3 cellular contexts compared by ENCODE assay signal in the genomic region with DNA sequence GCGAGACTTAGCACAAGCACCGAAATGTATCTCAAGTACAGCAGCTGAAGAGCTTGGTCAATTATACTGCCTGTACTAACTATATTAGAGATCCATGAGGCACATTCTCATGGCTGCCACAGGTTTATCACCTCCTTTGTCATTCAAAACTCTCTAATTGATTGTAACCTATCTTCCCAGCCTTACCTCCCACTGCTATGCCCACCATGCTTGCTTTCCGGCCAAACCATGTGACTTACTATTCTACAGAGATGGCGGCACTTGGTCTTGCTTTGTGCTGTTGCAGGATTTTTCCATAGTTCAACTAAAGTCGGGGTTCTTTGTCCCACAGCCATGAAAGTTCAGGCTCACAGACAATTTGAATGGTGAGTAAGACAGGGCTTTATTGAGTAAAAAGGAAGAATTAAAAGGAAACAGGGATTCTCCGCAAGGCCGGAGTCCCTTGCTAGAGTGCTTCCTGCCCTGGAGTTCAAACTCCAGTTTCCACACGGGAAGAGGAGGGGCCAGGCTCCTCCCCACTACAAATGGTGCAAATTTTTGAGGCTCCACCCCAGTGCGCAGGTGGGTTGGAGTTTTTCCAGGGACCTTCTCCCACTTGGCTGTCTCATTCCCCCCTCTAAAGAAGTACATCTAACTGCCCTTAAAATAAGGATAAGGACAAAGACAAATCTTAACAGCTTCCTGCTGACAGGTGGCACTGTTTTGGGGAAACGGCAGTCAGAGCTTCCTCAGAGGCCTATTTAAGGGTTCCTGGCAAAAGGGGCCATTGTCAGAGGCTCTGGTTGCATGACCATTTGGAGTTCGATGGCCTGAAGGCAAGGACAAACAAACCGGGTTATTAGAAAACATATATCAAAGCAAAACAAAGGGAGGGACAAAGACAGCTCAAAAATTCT.
TF ChIP-seq lines count a peak whose summit lies in the region.

No MANE protein-coding gene starts in this region.

TF ChIP-seq in GM23338, 12 proteins besides CTCF, POLR2A, EP300 and RAD21 (continues in another document):
- TF ChIP-seq JUNB (IDR thresholded peaks at IDR 0.05; ENCODE audit: unreplicated experiment) (no peak), POLR2AphosphoS5 (IDR thresholded peaks at IDR 0.05; ENCODE audit: low read depth) (no peak), CREB1 (CRISPR knock-in tag; IDR thresholded peaks at IDR 0.05; ENCODE audit: low read depth) (no peak)
- TF ChIP-seq, protein P1, sequence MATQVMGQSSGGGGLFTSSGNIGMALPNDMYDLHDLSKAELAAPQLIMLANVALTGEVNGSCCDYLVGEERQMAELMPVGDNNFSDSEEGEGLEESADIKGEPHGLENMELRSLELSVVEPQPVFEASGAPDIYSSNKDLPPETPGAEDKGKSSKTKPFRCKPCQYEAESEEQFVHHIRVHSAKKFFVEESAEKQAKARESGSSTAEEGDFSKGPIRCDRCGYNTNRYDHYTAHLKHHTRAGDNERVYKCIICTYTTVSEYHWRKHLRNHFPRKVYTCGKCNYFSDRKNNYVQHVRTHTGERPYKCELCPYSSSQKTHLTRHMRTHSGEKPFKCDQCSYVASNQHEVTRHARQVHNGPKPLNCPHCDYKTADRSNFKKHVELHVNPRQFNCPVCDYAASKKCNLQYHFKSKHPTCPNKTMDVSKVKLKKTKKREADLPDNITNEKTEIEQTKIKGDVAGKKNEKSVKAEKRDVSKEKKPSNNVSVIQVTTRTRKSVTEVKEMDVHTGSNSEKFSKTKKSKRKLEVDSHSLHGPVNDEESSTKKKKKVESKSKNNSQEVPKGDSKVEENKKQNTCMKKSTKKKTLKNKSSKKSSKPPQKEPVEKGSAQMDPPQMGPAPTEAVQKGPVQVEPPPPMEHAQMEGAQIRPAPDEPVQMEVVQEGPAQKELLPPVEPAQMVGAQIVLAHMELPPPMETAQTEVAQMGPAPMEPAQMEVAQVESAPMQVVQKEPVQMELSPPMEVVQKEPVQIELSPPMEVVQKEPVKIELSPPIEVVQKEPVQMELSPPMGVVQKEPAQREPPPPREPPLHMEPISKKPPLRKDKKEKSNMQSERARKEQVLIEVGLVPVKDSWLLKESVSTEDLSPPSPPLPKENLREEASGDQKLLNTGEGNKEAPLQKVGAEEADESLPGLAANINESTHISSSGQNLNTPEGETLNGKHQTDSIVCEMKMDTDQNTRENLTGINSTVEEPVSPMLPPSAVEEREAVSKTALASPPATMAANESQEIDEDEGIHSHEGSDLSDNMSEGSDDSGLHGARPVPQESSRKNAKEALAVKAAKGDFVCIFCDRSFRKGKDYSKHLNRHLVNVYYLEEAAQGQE (IDR thresholded peaks at IDR 0.05; ENCODE audit: unreplicated experiment): no peak

TF ChIP-seq in WTC11, 78 proteins besides CTCF, POLR2A, EP300 and RAD21:
- no peak for TF ChIP-seq PREB (CRISPR knock-in tag; IDR thresholded peaks at IDR 0.05; ENCODE audit: borderline replicate concordance)
- TF ChIP-seq OVOL2 (CRISPR knock-in tag; IDR thresholded peaks at IDR 0.05; ENCODE audit: borderline replicate concordance): no peak
- no peak for TF ChIP-seq ZSCAN18 (CRISPR knock-in tag; IDR thresholded peaks at IDR 0.05)
- TF ChIP-seq ZNF396 (CRISPR knock-in tag; IDR thresholded peaks at IDR 0.05; ENCODE audit: borderline replicate concordance): no peak
- no peak for TF ChIP-seq ATF1 (CRISPR knock-in tag; IDR thresholded peaks at IDR 0.05)
- TF ChIP-seq, protein P2, sequence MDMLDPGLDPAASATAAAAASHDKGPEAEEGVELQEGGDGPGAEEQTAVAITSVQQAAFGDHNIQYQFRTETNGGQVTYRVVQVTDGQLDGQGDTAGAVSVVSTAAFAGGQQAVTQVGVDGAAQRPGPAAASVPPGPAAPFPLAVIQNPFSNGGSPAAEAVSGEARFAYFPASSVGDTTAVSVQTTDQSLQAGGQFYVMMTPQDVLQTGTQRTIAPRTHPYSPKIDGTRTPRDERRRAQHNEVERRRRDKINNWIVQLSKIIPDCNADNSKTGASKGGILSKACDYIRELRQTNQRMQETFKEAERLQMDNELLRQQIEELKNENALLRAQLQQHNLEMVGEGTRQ (CRISPR knock-in tag; IDR thresholded peaks at IDR 0.05): peak; percentile 61

TF ChIP-seq in HepG2, 621 proteins besides CTCF, POLR2A, EP300 and RAD21:
- TF ChIP-seq ZNF280D (CRISPR knock-in tag; IDR thresholded peaks at IDR 0.05) (no peak), TOE1 (CRISPR knock-in tag; IDR thresholded peaks at IDR 0.05) (no peak), ZNF484 (CRISPR knock-in tag; IDR thresholded peaks at IDR 0.05; ENCODE audit: borderline replicate concordance, low read depth) (no peak), GABPB1 (CRISPR knock-in tag; IDR thresholded peaks at IDR 0.05) (0 out of 2 replicates have a peak, but pooled peaks have one; percentile 16), STAT5B (CRISPR knock-in tag; IDR thresholded peaks at IDR 0.05) (no peak)
- TF ChIP-seq, protein P3, sequence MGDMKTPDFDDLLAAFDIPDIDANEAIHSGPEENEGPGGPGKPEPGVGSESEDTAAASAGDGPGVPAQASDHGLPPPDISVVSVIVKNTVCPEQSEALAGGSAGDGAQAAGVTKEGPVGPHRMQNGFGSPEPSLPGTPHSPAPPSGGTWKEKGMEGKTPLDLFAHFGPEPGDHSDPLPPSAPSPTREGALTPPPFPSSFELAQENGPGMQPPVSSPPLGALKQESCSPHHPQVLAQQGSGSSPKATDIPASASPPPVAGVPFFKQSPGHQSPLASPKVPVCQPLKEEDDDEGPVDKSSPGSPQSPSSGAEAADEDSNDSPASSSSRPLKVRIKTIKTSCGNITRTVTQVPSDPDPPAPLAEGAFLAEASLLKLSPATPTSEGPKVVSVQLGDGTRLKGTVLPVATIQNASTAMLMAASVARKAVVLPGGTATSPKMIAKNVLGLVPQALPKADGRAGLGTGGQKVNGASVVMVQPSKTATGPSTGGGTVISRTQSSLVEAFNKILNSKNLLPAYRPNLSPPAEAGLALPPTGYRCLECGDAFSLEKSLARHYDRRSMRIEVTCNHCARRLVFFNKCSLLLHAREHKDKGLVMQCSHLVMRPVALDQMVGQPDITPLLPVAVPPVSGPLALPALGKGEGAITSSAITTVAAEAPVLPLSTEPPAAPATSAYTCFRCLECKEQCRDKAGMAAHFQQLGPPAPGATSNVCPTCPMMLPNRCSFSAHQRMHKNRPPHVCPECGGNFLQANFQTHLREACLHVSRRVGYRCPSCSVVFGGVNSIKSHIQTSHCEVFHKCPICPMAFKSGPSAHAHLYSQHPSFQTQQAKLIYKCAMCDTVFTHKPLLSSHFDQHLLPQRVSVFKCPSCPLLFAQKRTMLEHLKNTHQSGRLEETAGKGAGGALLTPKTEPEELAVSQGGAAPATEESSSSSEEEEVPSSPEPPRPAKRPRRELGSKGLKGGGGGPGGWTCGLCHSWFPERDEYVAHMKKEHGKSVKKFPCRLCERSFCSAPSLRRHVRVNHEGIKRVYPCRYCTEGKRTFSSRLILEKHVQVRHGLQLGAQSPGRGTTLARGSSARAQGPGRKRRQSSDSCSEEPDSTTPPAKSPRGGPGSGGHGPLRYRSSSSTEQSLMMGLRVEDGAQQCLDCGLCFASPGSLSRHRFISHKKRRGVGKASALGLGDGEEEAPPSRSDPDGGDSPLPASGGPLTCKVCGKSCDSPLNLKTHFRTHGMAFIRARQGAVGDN (CRISPR knock-in tag; IDR thresholded peaks at IDR 0.05): no peak
- TF ChIP-seq, protein P4, sequence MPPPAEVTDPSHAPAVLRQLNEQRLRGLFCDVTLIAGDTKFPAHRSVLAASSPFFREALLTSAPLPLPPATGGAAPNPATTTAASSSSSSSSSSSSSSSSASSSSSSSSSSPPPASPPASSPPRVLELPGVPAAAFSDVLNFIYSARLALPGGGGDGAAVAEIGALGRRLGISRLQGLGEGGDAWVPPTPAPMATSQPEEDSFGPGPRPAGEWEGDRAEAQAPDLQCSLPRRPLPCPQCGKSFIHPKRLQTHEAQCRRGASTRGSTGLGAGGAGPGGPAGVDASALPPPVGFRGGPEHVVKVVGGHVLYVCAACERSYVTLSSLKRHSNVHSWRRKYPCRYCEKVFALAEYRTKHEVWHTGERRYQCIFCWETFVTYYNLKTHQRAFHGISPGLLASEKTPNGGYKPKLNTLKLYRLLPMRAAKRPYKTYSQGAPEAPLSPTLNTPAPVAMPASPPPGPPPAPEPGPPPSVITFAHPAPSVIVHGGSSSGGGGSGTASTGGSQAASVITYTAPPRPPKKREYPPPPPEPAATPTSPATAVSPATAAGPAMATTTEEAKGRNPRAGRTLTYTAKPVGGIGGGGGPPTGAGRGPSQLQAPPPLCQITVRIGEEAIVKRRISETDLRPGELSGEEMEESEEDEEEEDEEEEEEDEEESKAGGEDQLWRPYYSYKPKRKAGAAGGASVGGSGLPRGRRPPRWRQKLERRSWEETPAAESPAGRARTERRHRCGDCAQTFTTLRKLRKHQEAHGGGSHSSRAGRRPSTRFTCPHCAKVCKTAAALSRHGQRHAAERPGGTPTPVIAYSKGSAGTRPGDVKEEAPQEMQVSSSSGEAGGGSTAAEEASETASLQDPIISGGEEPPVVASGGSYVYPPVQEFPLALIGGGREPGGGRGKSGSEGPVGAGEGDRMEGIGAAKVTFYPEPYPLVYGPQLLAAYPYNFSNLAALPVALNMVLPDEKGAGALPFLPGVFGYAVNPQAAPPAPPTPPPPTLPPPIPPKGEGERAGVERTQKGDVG (CRISPR knock-in tag; IDR thresholded peaks at IDR 0.05; ENCODE audit: borderline replicate concordance): no peak
- TF ChIP-seq, protein P5, sequence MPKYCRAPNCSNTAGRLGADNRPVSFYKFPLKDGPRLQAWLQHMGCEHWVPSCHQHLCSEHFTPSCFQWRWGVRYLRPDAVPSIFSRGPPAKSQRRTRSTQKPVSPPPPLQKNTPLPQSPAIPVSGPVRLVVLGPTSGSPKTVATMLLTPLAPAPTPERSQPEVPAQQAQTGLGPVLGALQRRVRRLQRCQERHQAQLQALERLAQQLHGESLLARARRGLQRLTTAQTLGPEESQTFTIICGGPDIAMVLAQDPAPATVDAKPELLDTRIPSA (CRISPR knock-in tag; IDR thresholded peaks at IDR 0.05; ENCODE audit: borderline replicate concordance): no peak
TF ChIP-seq in HepG2: peak in this region for 1.
